10 cellular contexts compared by ENCODE assay signal in genomic region chr18:77114070-77114563, GRCh38. TPM values are rescaled to one million over a fixed set of nuclear protein-coding genes. Genes with fewer than 3 reads are reported as not detected.
DNase-seq lines count a peak whose midpoint lies in the region; TF ChIP-seq lines count a peak whose summit lies in the region.
"Had no signal": no experiment of that assay in that cellular context is flagged by ENCODE, and none has a peak within 500 bp of the region (broad histone marks: within the 10 kb centered on the region; RNA-seq: fewer than 3 reads in every experiment).

No MANE protein-coding gene starts in this region.

- peaks cover 58% of the 10 kb centered on the region for H3K4me1 Mint-ChIP-seq in T-helper 2 cell treated with Interferon-gamma antibody and Interleukin-4, amounts not matched to agents 5 μg/mL and 100 μg/mL, for 36 hours (ENCODE audit: low read depth)

- H3K9me3 Mint-ChIP-seq in T-helper 2 cell treated with Interferon-gamma antibody and Interleukin-4, amounts not matched to agents 5 μg/mL and 100 μg/mL, for 36 hours: no peaks in the 10 kb centered on the region

- CTCF ChIA-PET in mammary epithelial cell (lab: Charles Lee; ENCODE audit: low non-redundant PET): no interaction called here
- CTCF ChIA-PET in HEK293T (lab: Yijun Ruan, JAX): no interaction called here

- no peak overlapping the region for H4K5ac ChIP-seq in mesendoderm (ENCODE audit: low read length)

- dilution Hi-C loops in mammary epithelial cell (cut with HindIII; ENCODE audit: low sequenced_read_pairs): loop anchor here (5.0 kb wide), 1 partner anchor 42 kb away; no protein-coding TSS in a partner anchor

- H3K36me3 ChIP-seq in mammary epithelial cell (ENCODE audit: insufficient read depth, low read length): peaks cover 3% of the 10 kb centered on the region
- no peaks in the 10 kb centered on the region for H3K36me3 ChIP-seq in mesendoderm (ENCODE audit: control insufficient read depth, insufficient read depth, low read length)
- no peaks in the 10 kb centered on the region for H3K36me3 ChIP-seq in suprapubic skin

- no TSS peak for BruUV-seq in mammary epithelial cell (replicated peaks; lab: Mats Ljungman, UMichigan)

- H3K27ac Mint-ChIP-seq in T-helper 2 cell treated with Interferon-gamma antibody and Interleukin-4, amounts not matched to agents 5 μg/mL and 100 μg/mL, for 36 hours: peak overlapping the region; percentile 55

- H3K18ac ChIP-seq in mesendoderm (ENCODE audit: low read length): no peak overlapping the region

- H3K4me2 ChIP-seq in mammary epithelial cell (ENCODE audit: insufficient read depth, low read depth, low read length) (peak overlapping the region; percentile 27), mesendoderm (ENCODE audit: low read length) (no peak overlapping the region)

- no peak overlapping the region for H3K23ac ChIP-seq in mesendoderm (ENCODE audit: low read length)

- peak overlapping the region; percentile 19 for H3K56ac ChIP-seq in mesendoderm (ENCODE audit: low read length)

- H3K79me2 ChIP-seq in mammary epithelial cell (ENCODE audit: insufficient read depth, low read length): peaks cover 56% of the 10 kb centered on the region
- no peaks in the 10 kb centered on the region for H3K79me2 ChIP-seq in mesendoderm (ENCODE audit: control insufficient read depth, insufficient read depth, low read length)

- no peak overlapping the region for H2BK5ac ChIP-seq in mesendoderm (ENCODE audit: low read length)

- no peaks in the 10 kb centered on the region for H3K27me3 Mint-ChIP-seq in T-helper 2 cell treated with Interferon-gamma antibody and Interleukin-4, amounts not matched to agents 5 μg/mL and 100 μg/mL, for 36 hours (ENCODE audit: low read depth)

- H2AK5ac ChIP-seq in mesendoderm (ENCODE audit: low read length): no peak overlapping the region

- H3K4me1 ChIP-seq in mammary epithelial cell (ENCODE audit: insufficient read depth, low read length): peaks cover 37% of the 10 kb centered on the region
- H3K4me1 ChIP-seq in mesendoderm (ENCODE audit: control insufficient read depth, low read depth, low read length): peaks cover 7% of the 10 kb centered on the region
- peaks cover 72% of the 10 kb centered on the region for H3K4me1 ChIP-seq in suprapubic skin

- intact Hi-C loops in mammary epithelial cell (cut with micrococcal nuclease): loop anchor here (1.0 kb wide), 3 partner anchors 13 to 49 kb away; no protein-coding TSS in a partner anchor

- no peak overlapping the region for H2AFZ ChIP-seq in mammary epithelial cell (ENCODE audit: low read depth, low read length)

- H3K27ac ChIP-seq in mammary epithelial cell (ENCODE audit: insufficient read depth, low read depth, low read length): peak overlapping the region; percentile 87
- H3K27ac ChIP-seq in mesendoderm (ENCODE audit: low read depth, low read length): no peak overlapping the region
- peak overlapping the region; percentile 90 for H3K27ac ChIP-seq in suprapubic skin

- no peak for TF ChIP-seq POLR2A in suprapubic skin (IDR thresholded peaks at IDR 0.05)

- H4K8ac ChIP-seq in mesendoderm (ENCODE audit: low read depth, low read length): no peak overlapping the region

- H3K9ac ChIP-seq in mammary epithelial cell (ENCODE audit: insufficient read depth, low read length) (peak overlapping the region; percentile 47), mesendoderm (ENCODE audit: low read length) (no peak overlapping the region)

- H3K4ac ChIP-seq in mesendoderm (ENCODE audit: low read depth, low read length): no peak overlapping the region

- H3K36me3 Mint-ChIP-seq in T-helper 2 cell treated with Interferon-gamma antibody and Interleukin-4, amounts not matched to agents 5 μg/mL and 100 μg/mL, for 36 hours (ENCODE audit: low read depth): peaks cover 50% of the 10 kb centered on the region

- no peak overlapping the region for H3K4me3 ChIP-seq in mammary epithelial cell (replicated peaks in 1 of 3; ENCODE audit: insufficient read depth in 1 of 3, low read depth in 2 of 3, low read length in 3 of 3)
- H3K4me3 ChIP-seq in mesendoderm (ENCODE audit: low read length): no peak overlapping the region
- H3K4me3 ChIP-seq in suprapubic skin: no peak overlapping the region

- H3K79me1 ChIP-seq in mesendoderm (ENCODE audit: low read length): no peaks in the 10 kb centered on the region

- no peak for TF ChIP-seq CTCF in mammary epithelial cell (conservative IDR thresholded peaks at IDR 0.05 in 1 of 2, IDR thresholded peaks at IDR 0.05 in 1 of 2; ENCODE audit: extremely low read depth in 1 of 2, insufficient read depth in 1 of 2, low read depth in 1 of 2, low read length in 2 of 2)
- TF ChIP-seq CTCF in suprapubic skin (IDR thresholded peaks at IDR 0.05): no peak

- no peak overlapping the region for H3K4me3 Mint-ChIP-seq in T-helper 2 cell treated with Interferon-gamma antibody and Interleukin-4, amounts not matched to agents 5 μg/mL and 100 μg/mL, for 36 hours

- 45% methylated on average over 5 of the region's 5 CpGs for WGBS in mammary epithelial cell (ENCODE audit: low coverage, missing lambda C conversion rate)
- WGBS in mesendoderm (ENCODE audit: extremely low coverage, insufficient coverage, low lambda C conversion rate): no CpG with 5 or more reads among the region's 5 CpGs
- 36% methylated on average over 5 of the region's 5 CpGs for WGBS in suprapubic skin

- H2BK120ac ChIP-seq in mesendoderm (ENCODE audit: low read depth, low read length): no peak overlapping the region

- H2BK15ac ChIP-seq in mesendoderm (replicated peaks; ENCODE audit: low read depth): no peak overlapping the region

- POLR2A ChIA-PET in HEK293T (lab: Yijun Ruan, JAX): no interaction called here

- no peaks in the 10 kb centered on the region for H3K9me3 ChIP-seq in mammary epithelial cell (replicated peaks; ENCODE audit: insufficient read depth, low read length)
- no peaks in the 10 kb centered on the region for H3K9me3 ChIP-seq in suprapubic skin

- in situ Hi-C loops in mammary epithelial cell (cut with MboI; ENCODE audit: low sequenced_read_pairs in 2 of 2): no loop called here

- DNase-seq in T-helper 2 cell treated with Interferon-gamma antibody and Interleukin-4, amounts not matched to agents 5 μg/mL and 100 μg/mL, for 36 hours (ENCODE audit: low spot score): no peak
- DNase-seq in T-helper 2 cell (no peak), mammary epithelial cell (no peak), mesendoderm (no peak), suprapubic skin (ENCODE audit: low spot score in 2 of 2) (no peak), NCI-H2196 treated with DMSO at 0.1 percent for 48 hours (lab: John Stamatoyannopoulos, UW; ENCODE audit: unreplicated experiment) (no peak), HEK293T (ENCODE audit: extremely low spot score) (no peak)
- DNase-seq in stimulated activated naive CD4-positive, alpha-beta T cell (lab: John Stamatoyannopoulos, UW): no peak
- DNase-seq: 8988T, NCI-H2081 treated with DMSO at 0.1 percent for 48 hours had no signal

- H4K20me1 ChIP-seq in mammary epithelial cell (ENCODE audit: insufficient read depth, low read length): no peaks in the 10 kb centered on the region

- H3K27me3 ChIP-seq in mammary epithelial cell (ENCODE audit: insufficient read depth, low read length): no peaks in the 10 kb centered on the region
- H3K27me3 ChIP-seq in mesendoderm (ENCODE audit: insufficient read depth, low read length, poor library complexity): no peaks in the 10 kb centered on the region
- H3K27me3 ChIP-seq in suprapubic skin: no peaks in the 10 kb centered on the region

- TF ChIP-seq EP300 in suprapubic skin (IDR thresholded peaks at IDR 0.05): no peak

TF ChIP-seq in HEK293T, 16 proteins besides CTCF, POLR2A, EP300 and RAD21:
- no peak for TF ChIP-seq LEF1 (IDR thresholded peaks at IDR 0.05; ENCODE audit: borderline replicate concordance)
- TF ChIP-seq ELF4 (IDR thresholded peaks at IDR 0.05): no peak
- TF ChIP-seq PKNOX1 (IDR thresholded peaks at IDR 0.05): no peak
- TF ChIP-seq BHLHE40 (IDR thresholded peaks at IDR 0.05; ENCODE audit: borderline replicate concordance): no peak
- no peak for TF ChIP-seq CTBP1 (IDR thresholded peaks at IDR 0.05; ENCODE audit: borderline replicate concordance)
- no peak for TF ChIP-seq HDGF (IDR thresholded peaks at IDR 0.05; ENCODE audit: borderline replicate concordance)
- TF ChIP-seq TARDBP (IDR thresholded peaks at IDR 0.05): no peak
- TF ChIP-seq FOXK2 (IDR thresholded peaks at IDR 0.05): no peak
- TF ChIP-seq L3MBTL2 (conservative IDR thresholded peaks at IDR 0.05): no peak
- TF ChIP-seq ARNT (IDR thresholded peaks at IDR 0.05): no peak
- TF ChIP-seq SP1 (IDR thresholded peaks at IDR 0.05): no peak
- TF ChIP-seq NFRKB (IDR thresholded peaks at IDR 0.05): no peak

RNA-seq across cellular contexts. Expression of gene MBP, which starts 18.5 kb away (rescaled TPM):
- total RNA-seq in mammary epithelial cell (10 to 100 TPM; 30.7 to 43.3 TPM), suprapubic skin (100 to 1,000 TPM in 1 of 4 donors, 10 to 100 TPM in 3; 37.0 to 100 (median 69.3) TPM)
- polyA plus RNA-seq in mammary epithelial cell: 17.2 TPM
- 45.9 TPM for polyA minus RNA-seq in mammary epithelial cell
- polyA plus RNA-seq in mesendoderm (2013, experiment 1 of 2): 5.9 TPM
- polyA plus RNA-seq in mesendoderm (2013, experiment 2 of 2): 6.3 TPM
